ENCODE assay signal across 1 cellular context in the genomic region with DNA sequence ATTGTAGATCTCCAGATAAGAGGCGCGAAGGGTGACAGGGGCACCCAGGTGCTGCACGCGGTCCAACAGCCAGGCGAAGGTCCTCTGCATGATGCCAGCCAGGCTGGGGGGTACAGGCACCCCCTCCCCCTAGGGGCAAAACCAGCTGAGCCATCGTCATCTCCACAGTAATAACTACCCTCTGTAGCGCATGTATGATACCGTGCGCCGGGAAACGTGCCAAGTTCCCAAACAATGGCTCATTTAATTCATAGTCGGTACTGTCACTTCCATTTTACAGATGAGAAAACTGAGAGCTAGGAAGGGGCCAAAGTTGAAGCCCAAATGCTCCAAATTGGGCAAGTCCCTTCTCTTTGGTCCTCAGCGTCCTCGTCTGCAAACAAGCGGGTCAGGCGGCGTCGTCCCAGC.
TF ChIP-seq lines count a peak whose summit lies in the region.

No MANE protein-coding gene starts in this region.

TF ChIP-seq in Ishikawa, 13 proteins besides CTCF, POLR2A, EP300 and RAD21 (continued from another document):
- TF ChIP-seq, protein P1, sequence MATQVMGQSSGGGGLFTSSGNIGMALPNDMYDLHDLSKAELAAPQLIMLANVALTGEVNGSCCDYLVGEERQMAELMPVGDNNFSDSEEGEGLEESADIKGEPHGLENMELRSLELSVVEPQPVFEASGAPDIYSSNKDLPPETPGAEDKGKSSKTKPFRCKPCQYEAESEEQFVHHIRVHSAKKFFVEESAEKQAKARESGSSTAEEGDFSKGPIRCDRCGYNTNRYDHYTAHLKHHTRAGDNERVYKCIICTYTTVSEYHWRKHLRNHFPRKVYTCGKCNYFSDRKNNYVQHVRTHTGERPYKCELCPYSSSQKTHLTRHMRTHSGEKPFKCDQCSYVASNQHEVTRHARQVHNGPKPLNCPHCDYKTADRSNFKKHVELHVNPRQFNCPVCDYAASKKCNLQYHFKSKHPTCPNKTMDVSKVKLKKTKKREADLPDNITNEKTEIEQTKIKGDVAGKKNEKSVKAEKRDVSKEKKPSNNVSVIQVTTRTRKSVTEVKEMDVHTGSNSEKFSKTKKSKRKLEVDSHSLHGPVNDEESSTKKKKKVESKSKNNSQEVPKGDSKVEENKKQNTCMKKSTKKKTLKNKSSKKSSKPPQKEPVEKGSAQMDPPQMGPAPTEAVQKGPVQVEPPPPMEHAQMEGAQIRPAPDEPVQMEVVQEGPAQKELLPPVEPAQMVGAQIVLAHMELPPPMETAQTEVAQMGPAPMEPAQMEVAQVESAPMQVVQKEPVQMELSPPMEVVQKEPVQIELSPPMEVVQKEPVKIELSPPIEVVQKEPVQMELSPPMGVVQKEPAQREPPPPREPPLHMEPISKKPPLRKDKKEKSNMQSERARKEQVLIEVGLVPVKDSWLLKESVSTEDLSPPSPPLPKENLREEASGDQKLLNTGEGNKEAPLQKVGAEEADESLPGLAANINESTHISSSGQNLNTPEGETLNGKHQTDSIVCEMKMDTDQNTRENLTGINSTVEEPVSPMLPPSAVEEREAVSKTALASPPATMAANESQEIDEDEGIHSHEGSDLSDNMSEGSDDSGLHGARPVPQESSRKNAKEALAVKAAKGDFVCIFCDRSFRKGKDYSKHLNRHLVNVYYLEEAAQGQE (IDR thresholded peaks at IDR 0.05; ENCODE audit: low read depth) = no peak
- TF ChIP-seq NFIC (IDR thresholded peaks at IDR 0.05) (peak; percentile 72), MAX (IDR thresholded peaks at IDR 0.05) (peak; percentile 82)
